11 cellular contexts compared by ENCODE assay signal in genomic region chr5:145718956-145719355, GRCh38.
DNase-seq lines count a peak whose midpoint lies in the region; ATAC-seq and TF ChIP-seq lines count a peak whose summit lies in the region.
"Had no signal": no experiment of that assay in that cellular context is flagged by ENCODE, and none has a peak within 500 bp of the region (broad histone marks: within the 10 kb centered on the region; RNA-seq: fewer than 3 reads in every experiment).

No MANE protein-coding gene starts in this region.

- ATAC-seq in GM21717 (IDR thresholded peaks at IDR 0.05; ENCODE audit: unreplicated experiment) (no peak), GM21529 (IDR thresholded peaks at IDR 0.05; ENCODE audit: unreplicated experiment) (no peak), HG02588 (IDR thresholded peaks at IDR 0.05; ENCODE audit: unreplicated experiment) (no peak)

- peak; percentile 64 for TF ChIP-seq CTCF in astrocyte of the cerebellum (IDR thresholded peaks at IDR 0.05; ENCODE audit: low read depth, low read length, missing control alignments)
- peak; percentile 68 for TF ChIP-seq CTCF in kidney epithelial cell (IDR thresholded peaks at IDR 0.05; ENCODE audit: insufficient read depth, low read length, poor library complexity, severe bottlenecking)

- H3K4me3 ChIP-seq in astrocyte of the cerebellum (ENCODE audit: low read depth, low read length), result no peak overlapping the region
- H3K4me3 ChIP-seq in kidney epithelial cell (ENCODE audit: low read depth, low read length), result no peak overlapping the region

- DNase-seq in AG08395 (ENCODE audit: low spot score), result peak; percentile 29
- peak; percentile 46 for DNase-seq in HT-29 (ENCODE audit: low spot score)
- DNase-seq in astrocyte of the cerebellum (ENCODE audit: low read depth), result peak; percentile 23
- no peak for DNase-seq in kidney epithelial cell (ENCODE audit: low read depth)
- no peak for DNase-seq in activated CD4-positive, alpha-beta T cell treated with anti-CD3 and anti-CD28 coated beads for 48 hours
- DNase-seq: activated CD8-positive, alpha-beta memory T cell treated with anti-CD3 and anti-CD28 coated beads for 24 hours; DMS79 treated with DMSO at 0.1 percent for 48 hours; RPMI8226 had no signal

- H3K27me3 ChIP-seq in kidney epithelial cell (ENCODE audit: control insufficient read depth, insufficient read depth, low read length), result no peaks in the 10 kb centered on the region

- no peaks in the 10 kb centered on the region for H3K36me3 ChIP-seq in kidney epithelial cell (ENCODE audit: control insufficient read depth, insufficient read depth, low read length)

- in situ Hi-C loops in astrocyte of the cerebellum (cut with HindIII; ENCODE audit: low sequenced_read_pairs), result no loop called here

Comparison
In these comparisons a context has a peak if more than half of its experiments do, and no peak if none do; other contexts are left out.
1. DNase-seq: peak in AG08395 (single experiment), HT-29 (single experiment) and astrocyte of the cerebellum (single experiment); none in kidney epithelial cell (single experiment) and activated CD4-positive, alpha-beta T cell treated with anti-CD3 and anti-CD28 coated beads for 48 hours (single experiment).